Comparison of ENCODE assay signal across 22 cellular contexts in genomic region chr5:81879936-81880335, GRCh38.
DNase-seq lines count a peak whose midpoint lies in the region; ATAC-seq and TF ChIP-seq lines count a peak whose summit lies in the region.
"Had no signal": no experiment of that assay in that cellular context is flagged by ENCODE, and none has a peak within 500 bp of the region (broad histone marks: within the 10 kb centered on the region; RNA-seq: fewer than 3 reads in every experiment).

No MANE protein-coding gene starts in this region.

- peaks cover 2% of the 10 kb centered on the region for H3K27me3 Mint-ChIP-seq in activated CD4-positive, alpha-beta memory T cell treated with anti-CD3 and anti-CD28 coated beads, Interleukin-2, amount 10 ng/mL, durations not matched to agents 7 days and 5 days

- CTCF ChIA-PET in HEK293T (lab: Yijun Ruan, JAX): no interaction called here
- CTCF ChIA-PET in activated CD4-positive, alpha-beta memory T cell treated with anti-CD3 and anti-CD28 coated beads, Interleukin-2, amount 10 ng/mL, durations not matched to agents 7 days and 5 days (lab: Charles Lee): no interaction called here

- H3K9me3 Mint-ChIP-seq in activated CD4-positive, alpha-beta memory T cell treated with anti-CD3 and anti-CD28 coated beads, Interleukin-2, amount 10 ng/mL, durations not matched to agents 7 days and 5 days: no peaks in the 10 kb centered on the region
- H3K9me3 Mint-ChIP-seq: CD14-positive monocyte; CD4-positive, alpha-beta memory T cell; CD8-positive, alpha-beta memory T cell had no signal

- H3K4me1 Mint-ChIP-seq in activated CD4-positive, alpha-beta memory T cell treated with anti-CD3 and anti-CD28 coated beads, Interleukin-2, amount 10 ng/mL, durations not matched to agents 7 days and 5 days: no peaks in the 10 kb centered on the region
- H3K4me1 Mint-ChIP-seq: CD4-positive, alpha-beta memory T cell; CD8-positive, alpha-beta memory T cell had no signal

- DNase-seq in HEK293T (ENCODE audit: extremely low spot score) (no peak), SHP77 treated with DMSO at 0.1 percent for 48 hours (lab: John Stamatoyannopoulos, UW) (peak; percentile 42), NCI-H446 (lab: John Stamatoyannopoulos, UW) (no peak)
- DNase-seq in activated CD4-positive, alpha-beta memory T cell treated with anti-CD3 and anti-CD28 coated beads, Interleukin-2, amount 10 ng/mL, durations not matched to agents 7 days and 5 days: no peak
- DNase-seq: 8988T; ACHN; BE2C; C1 segment of cervical spinal cord; CD4-positive, alpha-beta memory T cell; CD4-positive, CD25-positive, alpha-beta regulatory T cell; CD8-positive, alpha-beta memory T cell; COR-L47; DMS 273 treated with DMSO at 0.1 percent for 48 hours; DMS153; DMS53; DMS79; DND-41; EL; GDM1 had no signal

- no peak overlapping the region for H3K27ac Mint-ChIP-seq in activated CD4-positive, alpha-beta memory T cell treated with anti-CD3 and anti-CD28 coated beads, Interleukin-2, amount 10 ng/mL, durations not matched to agents 7 days and 5 days
- H3K27ac Mint-ChIP-seq: CD14-positive monocyte; CD4-positive, alpha-beta memory T cell; CD4-positive, CD25-positive, alpha-beta regulatory T cell; CD8-positive, alpha-beta memory T cell had no signal

- H3K36me3 Mint-ChIP-seq in activated CD4-positive, alpha-beta memory T cell treated with anti-CD3 and anti-CD28 coated beads, Interleukin-2, amount 10 ng/mL, durations not matched to agents 7 days and 5 days (ENCODE audit: low read depth): no peaks in the 10 kb centered on the region
- H3K36me3 Mint-ChIP-seq: CD14-positive monocyte; CD4-positive, alpha-beta memory T cell; CD4-positive, CD25-positive, alpha-beta regulatory T cell; CD8-positive, alpha-beta memory T cell had no signal

- H3K4me3 Mint-ChIP-seq in activated CD4-positive, alpha-beta memory T cell treated with anti-CD3 and anti-CD28 coated beads, Interleukin-2, amount 10 ng/mL, durations not matched to agents 7 days and 5 days: no peak overlapping the region
- H3K4me3 Mint-ChIP-seq: CD14-positive monocyte; CD4-positive, alpha-beta memory T cell; CD4-positive, CD25-positive, alpha-beta regulatory T cell; CD8-positive, alpha-beta memory T cell had no signal

- POLR2A ChIA-PET in HEK293T (lab: Yijun Ruan, JAX): no interaction called here
- POLR2A ChIA-PET in activated CD4-positive, alpha-beta memory T cell treated with anti-CD3 and anti-CD28 coated beads, Interleukin-2, amount 10 ng/mL, durations not matched to agents 7 days and 5 days (lab: Charles Lee): no interaction called here

- no peak for ATAC-seq in GM18867 (IDR thresholded peaks at IDR 0.05; ENCODE audit: unreplicated experiment)
- ATAC-seq: GM12878 had no signal

TF ChIP-seq in HEK293T, 16 proteins besides CTCF, POLR2A, EP300 and RAD21:
- TF ChIP-seq PKNOX1 (IDR thresholded peaks at IDR 0.05) (0 out of 2 replicates have a peak, but pooled peaks have one; percentile 6), ARNT (IDR thresholded peaks at IDR 0.05) (no peak)
